12 cellular contexts compared by ENCODE assay signal in the genomic region with DNA sequence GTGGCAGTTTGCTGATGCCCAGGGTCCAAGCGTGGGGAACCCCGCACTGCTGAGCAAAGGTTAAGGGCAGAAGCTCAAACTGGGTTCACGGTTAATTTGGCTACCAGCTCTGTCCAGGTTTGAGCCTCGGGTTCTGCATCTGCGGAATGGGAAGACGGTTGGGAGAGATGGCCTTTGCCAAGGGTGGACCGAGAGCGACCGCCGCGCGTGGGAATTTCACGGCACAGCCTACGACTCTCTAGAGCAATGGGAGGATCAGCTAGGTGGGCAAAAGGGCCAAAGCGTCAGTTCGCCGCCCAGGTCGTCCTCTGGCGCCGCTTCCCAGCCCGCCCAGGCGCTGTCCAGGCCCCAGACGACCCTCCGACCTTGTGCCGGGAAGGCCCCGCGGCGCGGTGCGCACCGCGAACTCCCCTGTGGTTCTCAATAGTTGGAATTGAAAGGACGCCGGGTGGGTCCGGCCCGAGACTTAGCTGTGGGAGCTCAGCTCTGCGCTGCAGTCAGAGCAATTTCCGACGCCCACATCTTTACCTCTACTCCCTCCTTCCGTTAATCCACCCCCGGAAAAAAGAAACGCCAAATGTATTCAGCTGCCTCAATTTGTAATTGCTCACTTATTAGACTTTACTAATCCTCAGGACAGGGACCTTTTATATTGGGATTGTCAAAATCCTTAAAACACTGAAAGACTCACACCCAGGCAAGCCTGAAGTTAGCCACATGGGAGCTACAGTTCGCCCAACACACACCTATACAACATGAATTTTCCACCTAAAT. TPM values are rescaled to one million over a fixed set of nuclear protein-coding genes. Genes with fewer than 3 reads are reported as not detected.
DNase-seq lines count a peak whose midpoint lies in the region; ATAC-seq and TF ChIP-seq lines count a peak whose summit lies in the region.
"Had no signal": no experiment of that assay in that cellular context is flagged by ENCODE, and none has a peak within 500 bp of the region (broad histone marks: within the 10 kb centered on the region; RNA-seq: fewer than 3 reads in every experiment).

No MANE protein-coding gene starts in this region.

- H3K27me3 ChIP-seq in iPS-20b (ENCODE audit: insufficient read depth, low read length) (peaks cover 93% of the 10 kb centered on the region), skeletal muscle satellite cell (ENCODE audit: control insufficient read depth, insufficient read depth, low read length) (no peaks in the 10 kb centered on the region), prostate gland (replicated peaks; ENCODE audit: insufficient read depth) (peaks cover 21% of the 10 kb centered on the region)

- no peaks in the 10 kb centered on the region for H3K9me3 Mint-ChIP-seq in activated CD4-positive, alpha-beta T cell treated with anti-CD3 and anti-CD28 coated beads, Interleukin-2, amount 10 ng/mL, durations not matched to agents 7 days and 5 days
- no peaks in the 10 kb centered on the region for H3K9me3 Mint-ChIP-seq in activated T-helper 2 cell treated with anti-CD3 and anti-CD28 coated beads, Interferon-gamma antibody, Interleukin-2, Interleukin-4, amounts not matched to agents 10 μg/mL and 5 μg/mL and 100 μg/mL, durations not matched to agents 14 hours and 24 hours and 36 hours

- peak overlapping the region; percentile 91 for H3K4me3 Mint-ChIP-seq in activated CD4-positive, alpha-beta T cell treated with anti-CD3 and anti-CD28 coated beads, Interleukin-2, amount 10 ng/mL, durations not matched to agents 7 days and 5 days
- H3K4me3 Mint-ChIP-seq in activated T-helper 2 cell treated with anti-CD3 and anti-CD28 coated beads, Interferon-gamma antibody, Interleukin-2, Interleukin-4, amounts not matched to agents 10 μg/mL and 5 μg/mL and 100 μg/mL, durations not matched to agents 14 hours and 24 hours and 36 hours (ENCODE audit: low read depth) = peak overlapping the region; percentile 87

- no peak for DNase-seq in activated CD4-positive, alpha-beta T cell treated with anti-CD3 and anti-CD28 coated beads, Interleukin-2, amount 10 ng/mL, durations not matched to agents 7 days and 5 days
- DNase-seq in activated CD4-positive, alpha-beta T cell treated with anti-CD3 and anti-CD28 coated beads for 1 hour = no peak
- no peak for DNase-seq in activated T-helper 2 cell treated with anti-CD3 and anti-CD28 coated beads, Interferon-gamma antibody, Interleukin-2, Interleukin-4, amounts not matched to agents 10 μg/mL and 5 μg/mL and 100 μg/mL, durations not matched to agents 14 hours and 24 hours and 36 hours (ENCODE audit: low spot score)
- no peak for DNase-seq in prostate gland (ENCODE audit: low spot score)
- DNase-seq in kidney glomerular epithelial cell (lab: John Stamatoyannopoulos, UW) = no peak
- no peak for DNase-seq in left lobe of liver (ENCODE audit: low spot score)

- H3K27me3 Mint-ChIP-seq in activated CD4-positive, alpha-beta T cell treated with anti-CD3 and anti-CD28 coated beads, Interleukin-2, amount 10 ng/mL, durations not matched to agents 7 days and 5 days = peaks cover 60% of the 10 kb centered on the region
- peaks cover 53% of the 10 kb centered on the region for H3K27me3 Mint-ChIP-seq in activated T-helper 2 cell treated with anti-CD3 and anti-CD28 coated beads, Interferon-gamma antibody, Interleukin-2, Interleukin-4, amounts not matched to agents 10 μg/mL and 5 μg/mL and 100 μg/mL, durations not matched to agents 14 hours and 24 hours and 36 hours (ENCODE audit: low read depth)

- ATAC-seq in left lobe of liver = no peak
- ATAC-seq: gastroesophageal sphincter, upper lobe of right lung had no signal

- TF ChIP-seq POLR2A in prostate gland (IDR thresholded peaks at IDR 0.05) = no peak

- intact Hi-C loops in activated T-helper 2 cell treated with anti-CD3 and anti-CD28 coated beads, Interferon-gamma antibody, Interleukin-2, Interleukin-4, amounts not matched to agents 10 μg/mL and 5 μg/mL and 100 μg/mL, durations not matched to agents 14 hours and 24 hours and 36 hours (cut with micrococcal nuclease) = no loop called here
- intact Hi-C loops in prostate gland (cut with DNase I) = no loop called here

- H3K36me3 ChIP-seq in iPS-20b (ENCODE audit: insufficient read depth, low read depth, low read length) (no peaks in the 10 kb centered on the region), skeletal muscle satellite cell (ENCODE audit: insufficient read depth, low read length) (no peaks in the 10 kb centered on the region), prostate gland (no peaks in the 10 kb centered on the region)
- H3K36me3 ChIP-seq: gastroesophageal sphincter, neutrophil, upper lobe of right lung had no signal

- peak overlapping the region; percentile 90 for H3K4me2 ChIP-seq in skeletal muscle satellite cell (ENCODE audit: low read length)

- POLR2A ChIA-PET in activated CD4-positive, alpha-beta T cell treated with anti-CD3 and anti-CD28 coated beads, Interleukin-2, amount 10 ng/mL, durations not matched to agents 7 days and 5 days (lab: Charles Lee) = no interaction called here

- H3K4me1 Mint-ChIP-seq in activated CD4-positive, alpha-beta T cell treated with anti-CD3 and anti-CD28 coated beads, Interleukin-2, amount 10 ng/mL, durations not matched to agents 7 days and 5 days = peaks cover 50% of the 10 kb centered on the region
- H3K4me1 Mint-ChIP-seq in activated T-helper 2 cell treated with anti-CD3 and anti-CD28 coated beads, Interferon-gamma antibody, Interleukin-2, Interleukin-4, amounts not matched to agents 10 μg/mL and 5 μg/mL and 100 μg/mL, durations not matched to agents 14 hours and 24 hours and 36 hours (ENCODE audit: low read depth) = peaks cover 41% of the 10 kb centered on the region

- CTCF ChIA-PET in activated CD4-positive, alpha-beta T cell treated with anti-CD3 and anti-CD28 coated beads, Interleukin-2, amount 10 ng/mL, durations not matched to agents 7 days and 5 days (lab: Charles Lee) = interaction anchor here (0.6 to 4.2 kb wide), 3 partner anchors 40 to 1259 kb away, joined by 3 to 9 read pairs (median 3); no protein-coding TSS in a partner anchor

- 39% methylated on average over 43 of the region's 43 CpGs for WGBS in prostate gland

- H3K27ac ChIP-seq in iPS-20b (ENCODE audit: low read length) (no peak overlapping the region), prostate gland (no peak overlapping the region)
- H3K27ac ChIP-seq: neutrophil, upper lobe of right lung, VCaP had no signal

- peaks cover 2% of the 10 kb centered on the region for H3K36me3 Mint-ChIP-seq in activated CD4-positive, alpha-beta T cell treated with anti-CD3 and anti-CD28 coated beads, Interleukin-2, amount 10 ng/mL, durations not matched to agents 7 days and 5 days (ENCODE audit: low read depth)
- H3K36me3 Mint-ChIP-seq in activated T-helper 2 cell treated with anti-CD3 and anti-CD28 coated beads, Interferon-gamma antibody, Interleukin-2, Interleukin-4, amounts not matched to agents 10 μg/mL and 5 μg/mL and 100 μg/mL, durations not matched to agents 14 hours and 24 hours and 36 hours (ENCODE audit: low read depth) = peaks cover 2% of the 10 kb centered on the region

- H3K4me3 ChIP-seq in iPS-20b (ENCODE audit: low read length) (peak overlapping the region; percentile 69), skeletal muscle satellite cell (ENCODE audit: low read length) (no peak overlapping the region), prostate gland (no peak overlapping the region)

- no peak for TF ChIP-seq CTCF in prostate gland (IDR thresholded peaks at IDR 0.05)

- no peak overlapping the region for H3K27ac Mint-ChIP-seq in activated CD4-positive, alpha-beta T cell treated with anti-CD3 and anti-CD28 coated beads, Interleukin-2, amount 10 ng/mL, durations not matched to agents 7 days and 5 days
- no peak overlapping the region for H3K27ac Mint-ChIP-seq in activated T-helper 2 cell treated with anti-CD3 and anti-CD28 coated beads, Interferon-gamma antibody, Interleukin-2, Interleukin-4, amounts not matched to agents 10 μg/mL and 5 μg/mL and 100 μg/mL, durations not matched to agents 14 hours and 24 hours and 36 hours

- H3K4me1 ChIP-seq in iPS-20b (ENCODE audit: insufficient read depth, low read length) (peaks cover 14% of the 10 kb centered on the region), skeletal muscle satellite cell (ENCODE audit: control insufficient read depth, insufficient read depth, low read length) (peaks cover 14% of the 10 kb centered on the region), prostate gland (replicated peaks) (no peaks in the 10 kb centered on the region)

- H3K9me3 ChIP-seq in iPS-20b (ENCODE audit: insufficient read depth, low read depth, low read length) (peaks cover 3% of the 10 kb centered on the region; the same call in 1 of the 2 replicates), skeletal muscle satellite cell (replicated peaks; ENCODE audit: low read length) (no peaks in the 10 kb centered on the region), prostate gland (no peaks in the 10 kb centered on the region)
- H3K9me3 ChIP-seq: gastroesophageal sphincter, neutrophil, upper lobe of right lung had no signal

- H3K9ac ChIP-seq in iPS-20b (ENCODE audit: low read depth, low read length) (peak overlapping the region; percentile 4; the same call in 1 of the 2 replicates), skeletal muscle satellite cell (ENCODE audit: low read depth, low read length) (no peak overlapping the region)

RNA-seq across cellular contexts. Expression of a gene that starts 2.5 kb away (rescaled TPM):
- 10 to 100 TPM; 11.5 to 11.9 TPM for total RNA-seq in activated CD4-positive, alpha-beta T cell treated with anti-CD3 and anti-CD28 coated beads, Interleukin-2, amount 10 ng/mL, durations not matched to agents 7 days and 5 days
- 8.6 and 9.8 TPM in 2 replicates for total RNA-seq in activated T-helper 2 cell treated with anti-CD3 and anti-CD28 coated beads, Interferon-gamma antibody, Interleukin-2, Interleukin-4, amounts not matched to agents 10 μg/mL and 5 μg/mL and 100 μg/mL, durations not matched to agents 14 hours and 24 hours and 36 hours
- 31.4 and 34.9 TPM in 2 replicates for total RNA-seq in skeletal muscle satellite cell (2012; rRNA removed)
- total RNA-seq in prostate gland (1 to 10 TPM; 2.8 to 4.1 TPM), left lobe of liver (39.8 TPM)
